In the genomic region with DNA sequence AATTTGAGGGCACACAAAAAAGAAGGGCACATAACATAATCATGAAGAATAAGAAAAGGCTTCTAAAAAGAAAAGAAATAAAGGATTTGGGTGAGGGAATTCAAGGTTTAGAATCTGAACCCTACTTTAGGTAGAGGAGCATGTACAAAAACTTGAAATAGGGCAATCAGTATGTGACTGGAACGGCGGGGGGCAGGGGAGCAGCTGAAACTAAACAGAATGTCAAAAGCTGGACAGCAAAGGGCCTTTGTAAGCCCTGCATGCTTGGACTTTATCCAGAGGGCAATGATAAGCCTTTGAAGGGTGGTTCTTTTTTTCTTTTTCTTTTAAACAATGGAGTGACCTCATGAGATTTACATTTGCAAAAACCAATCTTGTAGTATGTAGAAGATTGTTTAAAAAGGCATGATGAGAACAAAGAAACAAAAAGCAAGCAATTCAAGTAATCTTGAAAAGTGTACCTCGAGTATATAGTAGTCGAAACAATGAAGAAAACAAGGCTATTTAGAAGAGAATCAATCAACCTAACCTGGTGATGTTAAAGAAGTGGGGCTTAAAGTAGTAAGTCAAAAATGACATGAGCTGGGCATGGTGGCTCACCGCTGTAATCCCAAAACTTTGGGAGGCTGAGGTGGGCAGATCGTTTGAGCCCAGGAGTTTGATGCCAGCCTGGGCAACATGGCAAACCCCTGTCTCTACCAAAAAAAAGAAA, we compare ENCODE assay signal across 1 cellular context.
TF ChIP-seq lines count a peak whose summit lies in the region.

No MANE protein-coding gene starts in this region.

TF ChIP-seq in GM23338, 12 proteins besides CTCF, POLR2A, EP300 and RAD21:
- no peak for TF ChIP-seq ZNF462 (CRISPR knock-in tag; IDR thresholded peaks at IDR 0.05)
- no peak for TF ChIP-seq JUNB (IDR thresholded peaks at IDR 0.05; ENCODE audit: unreplicated experiment)
- no peak for TF ChIP-seq ZNF331 (CRISPR knock-in tag; IDR thresholded peaks at IDR 0.05; ENCODE audit: low read depth)
- TF ChIP-seq NANOG (IDR thresholded peaks at IDR 0.05; ENCODE audit: borderline replicate concordance) = no peak
- TF ChIP-seq ETS1 (IDR thresholded peaks at IDR 0.05) = no peak
- TF ChIP-seq, protein P1, sequence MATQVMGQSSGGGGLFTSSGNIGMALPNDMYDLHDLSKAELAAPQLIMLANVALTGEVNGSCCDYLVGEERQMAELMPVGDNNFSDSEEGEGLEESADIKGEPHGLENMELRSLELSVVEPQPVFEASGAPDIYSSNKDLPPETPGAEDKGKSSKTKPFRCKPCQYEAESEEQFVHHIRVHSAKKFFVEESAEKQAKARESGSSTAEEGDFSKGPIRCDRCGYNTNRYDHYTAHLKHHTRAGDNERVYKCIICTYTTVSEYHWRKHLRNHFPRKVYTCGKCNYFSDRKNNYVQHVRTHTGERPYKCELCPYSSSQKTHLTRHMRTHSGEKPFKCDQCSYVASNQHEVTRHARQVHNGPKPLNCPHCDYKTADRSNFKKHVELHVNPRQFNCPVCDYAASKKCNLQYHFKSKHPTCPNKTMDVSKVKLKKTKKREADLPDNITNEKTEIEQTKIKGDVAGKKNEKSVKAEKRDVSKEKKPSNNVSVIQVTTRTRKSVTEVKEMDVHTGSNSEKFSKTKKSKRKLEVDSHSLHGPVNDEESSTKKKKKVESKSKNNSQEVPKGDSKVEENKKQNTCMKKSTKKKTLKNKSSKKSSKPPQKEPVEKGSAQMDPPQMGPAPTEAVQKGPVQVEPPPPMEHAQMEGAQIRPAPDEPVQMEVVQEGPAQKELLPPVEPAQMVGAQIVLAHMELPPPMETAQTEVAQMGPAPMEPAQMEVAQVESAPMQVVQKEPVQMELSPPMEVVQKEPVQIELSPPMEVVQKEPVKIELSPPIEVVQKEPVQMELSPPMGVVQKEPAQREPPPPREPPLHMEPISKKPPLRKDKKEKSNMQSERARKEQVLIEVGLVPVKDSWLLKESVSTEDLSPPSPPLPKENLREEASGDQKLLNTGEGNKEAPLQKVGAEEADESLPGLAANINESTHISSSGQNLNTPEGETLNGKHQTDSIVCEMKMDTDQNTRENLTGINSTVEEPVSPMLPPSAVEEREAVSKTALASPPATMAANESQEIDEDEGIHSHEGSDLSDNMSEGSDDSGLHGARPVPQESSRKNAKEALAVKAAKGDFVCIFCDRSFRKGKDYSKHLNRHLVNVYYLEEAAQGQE (IDR thresholded peaks at IDR 0.05; ENCODE audit: unreplicated experiment) = no peak
- TF ChIP-seq ZNF114 (CRISPR knock-in tag; IDR thresholded peaks at IDR 0.05) = no peak
- TF ChIP-seq STAT1 (IDR thresholded peaks at IDR 0.05; ENCODE audit: unreplicated experiment) = no peak
- no peak for TF ChIP-seq POLR2AphosphoS5 (IDR thresholded peaks at IDR 0.05; ENCODE audit: low read depth)
- TF ChIP-seq EZH2phosphoT487 (IDR thresholded peaks at IDR 0.05; ENCODE audit: unreplicated experiment) = no peak
- no peak for TF ChIP-seq CREB1 (CRISPR knock-in tag; IDR thresholded peaks at IDR 0.05; ENCODE audit: low read depth)
- TF ChIP-seq EZH2 (IDR thresholded peaks at IDR 0.05; ENCODE audit: low read depth, unreplicated experiment) = no peak
